In genomic region chr17:73635101-73635767, GRCh38 we compare ENCODE assay signal across 19 cellular contexts. TPM values are rescaled to one million over a fixed set of nuclear protein-coding genes. Genes with fewer than 3 reads are reported as not detected.
"Had no signal": no experiment of that assay in that cellular context is flagged by ENCODE, and none has a peak within 500 bp of the region (broad histone marks: within the 10 kb centered on the region; RNA-seq: fewer than 3 reads in every experiment).

No MANE protein-coding gene starts in this region.

- H3K4me3 ChIP-seq: colonic mucosa, dorsolateral prefrontal cortex, esophagus muscularis mucosa, left ventricle myocardium inferior, upper lobe of left lung had no signal

- H3K4me3 Mint-ChIP-seq: activated CD4-positive, alpha-beta T cell treated with anti-CD3 and anti-CD28 coated beads, Interleukin-2, amount 10 ng/mL, durations not matched to agents 7 days and 5 days; activated CD8-positive, alpha-beta T cell treated with anti-CD3 and anti-CD28 coated beads, Interleukin-2, amount 10 ng/mL, durations not matched to agents 7 days and 5 days; activated T-helper 1 cell treated with anti-CD3 and anti-CD28 coated beads, Interleukin-12 subunit alpha, Interleukin-12 subunit beta, Interleukin-2, Interleukin-4 antibody, amounts not matched to agents 30 ng/mL and 10 ng/mL and 1 ng/mL, durations not matched to agents 14 hours and 24 hours and 36 hours; central memory CD8-positive, alpha-beta T cell; naive thymus-derived CD4-positive, alpha-beta T cell had no signal

- H3K27ac Mint-ChIP-seq: activated CD4-positive, alpha-beta T cell treated with anti-CD3 and anti-CD28 coated beads, Interleukin-2, amount 10 ng/mL, durations not matched to agents 7 days and 5 days; activated CD8-positive, alpha-beta T cell treated with anti-CD3 and anti-CD28 coated beads, Interleukin-2, amount 10 ng/mL, durations not matched to agents 7 days and 5 days; activated naive CD4-positive, alpha-beta T cell treated with anti-CD3 and anti-CD28 coated beads, Interleukin-2, amount 50 U/mL, for 72 hours; activated T-helper 1 cell treated with anti-CD3 and anti-CD28 coated beads, Interleukin-12 subunit alpha, Interleukin-12 subunit beta, Interleukin-2, Interleukin-4 antibody, amounts not matched to agents 30 ng/mL and 10 ng/mL and 1 ng/mL, durations not matched to agents 14 hours and 24 hours and 36 hours had no signal

- H3K9me3 ChIP-seq: colonic mucosa, esophagus muscularis mucosa, left ventricle myocardium inferior, upper lobe of left lung had no signal

- H3K27ac ChIP-seq: colonic mucosa, dorsolateral prefrontal cortex, esophagus muscularis mucosa, left ventricle myocardium inferior, parathyroid adenoma, upper lobe of left lung had no signal

- H3K27me3 ChIP-seq: colonic mucosa, upper lobe of left lung had no signal

- H3K36me3 Mint-ChIP-seq: activated naive CD4-positive, alpha-beta T cell treated with anti-CD3 and anti-CD28 coated beads, Interleukin-2, amount 50 U/mL, for 72 hours had no signal

- H3K27me3 Mint-ChIP-seq: activated CD4-positive, alpha-beta T cell treated with anti-CD3 and anti-CD28 coated beads, Interleukin-2, amount 10 ng/mL, durations not matched to agents 7 days and 5 days had no signal

- ATAC-seq: activated CD8-positive, alpha-beta T cell treated with anti-CD3 and anti-CD28 coated beads, Interleukin-2, amount 10 ng/mL, durations not matched to agents 7 days and 5 days; activated naive CD4-positive, alpha-beta T cell treated with anti-CD3 and anti-CD28 coated beads, Interleukin-2, amount 50 U/mL, for 72 hours; naive thymus-derived CD4-positive, alpha-beta T cell had no signal

- H3K4me1 Mint-ChIP-seq: central memory CD8-positive, alpha-beta T cell had no signal

- H3K9me3 Mint-ChIP-seq: activated CD4-positive, alpha-beta T cell treated with anti-CD3 and anti-CD28 coated beads, Interleukin-2, amount 10 ng/mL, durations not matched to agents 7 days and 5 days; activated naive CD4-positive, alpha-beta T cell treated with anti-CD3 and anti-CD28 coated beads, Interleukin-2, amount 50 U/mL, for 72 hours; activated T-helper 1 cell treated with anti-CD3 and anti-CD28 coated beads, Interleukin-12 subunit alpha, Interleukin-12 subunit beta, Interleukin-2, Interleukin-4 antibody, amounts not matched to agents 30 ng/mL and 10 ng/mL and 1 ng/mL, durations not matched to agents 14 hours and 24 hours and 36 hours; central memory CD8-positive, alpha-beta T cell; naive thymus-derived CD4-positive, alpha-beta T cell had no signal

- H3K4me1 ChIP-seq: colonic mucosa, left ventricle myocardium inferior, parathyroid adenoma had no signal

- DNase-seq: activated CD4-positive, alpha-beta T cell treated with anti-CD3 and anti-CD28 coated beads, Interleukin-2, amount 10 ng/mL, durations not matched to agents 7 days and 5 days; activated CD4-positive, CD25-positive, alpha-beta regulatory T cell treated with anti-CD3 and anti-CD28 coated beads, Interleukin-2, amount 50 U/mL, for 72 hours; activated CD8-positive, alpha-beta T cell treated with anti-CD3 and anti-CD28 coated beads, Interleukin-2, amount 10 ng/mL, durations not matched to agents 7 days and 5 days; colonic mucosa; hypothalamus; left ventricle myocardium inferior; naive thymus-derived CD4-positive, alpha-beta T cell; stimulated activated CD4-positive, alpha-beta T cell treated with anti-CD3 and anti-CD28 coated beads, Interleukin-4, amount 100 ng/mL, for 1 hour; stimulated activated naive CD4-positive, alpha-beta T cell; upper lobe of left lung had no signal

- FAIRE-seq: astrocyte, frontal cortex had no signal

RNA-seq across cellular contexts. Expression of gene SDK2, which starts 9.0 kb away (rescaled TPM):
- total RNA-seq: lung microvascular endothelial cell had no signal
